Comparison of ENCODE assay signal across 8 cellular contexts in genomic region chr15:70091649-70092461, GRCh38. TPM values are rescaled to one million over a fixed set of nuclear protein-coding genes. Genes with fewer than 3 reads are reported as not detected.
DNase-seq lines count a peak whose midpoint lies in the region; ATAC-seq, FAIRE-seq and TF ChIP-seq lines count a peak whose summit lies in the region.

No MANE protein-coding gene starts in this region.

- no peak overlapping the region for H3K27ac ChIP-seq in HepG2 (ENCODE audit: extremely low read length, insufficient read depth, low read length)

- peaks cover 87% of the 10 kb centered on the region for H4K20me1 ChIP-seq in HepG2 (ENCODE audit: insufficient read depth, low read length)

- H3K4me1 Mint-ChIP-seq in activated CD4-positive, alpha-beta T cell treated with anti-CD3 and anti-CD28 coated beads, Interleukin-2, amount 10 ng/mL, durations not matched to agents 7 days and 5 days: peaks cover 76% of the 10 kb centered on the region

- H3K9ac ChIP-seq in HepG2 (ENCODE audit: insufficient read depth, low read depth, low read length): no peak overlapping the region

- CTCF ChIA-PET in activated CD4-positive, alpha-beta T cell treated with anti-CD3 and anti-CD28 coated beads, Interleukin-2, amount 10 ng/mL, durations not matched to agents 7 days and 5 days (lab: Charles Lee): interaction anchor here (0.6 to 2.4 kb wide), 4 partner anchors 9 to 629 kb away, joined by 3 to 11 read pairs (median 4); no protein-coding TSS in a partner anchor
- CTCF ChIA-PET in HepG2 (lab: Yijun Ruan, JAX; ENCODE audit: low intra/inter-chr PET ratio, low total read pairs): no interaction called here

- no peak for TF ChIP-seq RAD21 in HepG2 (CRISPR knock-in tag; IDR thresholded peaks at IDR 0.05)

- no peaks in the 10 kb centered on the region for H3K9me3 Mint-ChIP-seq in activated CD4-positive, alpha-beta T cell treated with anti-CD3 and anti-CD28 coated beads, Interleukin-2, amount 10 ng/mL, durations not matched to agents 7 days and 5 days

- WGBS in HepG2 (ENCODE audit: low lambda C conversion rate): 64% methylated on average over 12 of the region's 12 CpGs

- no peaks in the 10 kb centered on the region for H3K27me3 Mint-ChIP-seq in activated CD4-positive, alpha-beta T cell treated with anti-CD3 and anti-CD28 coated beads, Interleukin-2, amount 10 ng/mL, durations not matched to agents 7 days and 5 days

- TF ChIP-seq CTCF in BE2C (IDR thresholded peaks at IDR 0.05; ENCODE audit: low read depth, low read length): no peak
- 0 out of 2 replicates have a peak, but pooled peaks have one; percentile 3 for TF ChIP-seq CTCF in HepG2 (CRISPR knock-in tag; IDR thresholded peaks at IDR 0.05)

- H3K9me3 ChIP-seq in BE2C (no peaks in the 10 kb centered on the region), HepG2 (ENCODE audit: low read length) (no peaks in the 10 kb centered on the region)

- H3K36me3 ChIP-seq in BE2C (peaks cover 58% of the 10 kb centered on the region), HepG2 (replicated peaks in 1 of 2; ENCODE audit: control insufficient read depth in 1 of 2, insufficient read depth in 2 of 2, low read length in 2 of 2) (peaks cover 15 to 40% of the 10 kb centered on the region in 2 experiments; a peak in 4 of 5 replicates)

- in situ Hi-C loops in HepG2 (cut with HindIII; ENCODE audit: extremely low pct_ligation_motif_present, low pct_unique_long_range_greater_than_20kb): loop anchor here (25.0 kb wide), 1 partner anchor 630 kb away; the partner anchor contains the start of gene RPLP1

- H3K36me3 Mint-ChIP-seq in activated CD4-positive, alpha-beta T cell treated with anti-CD3 and anti-CD28 coated beads, Interleukin-2, amount 10 ng/mL, durations not matched to agents 7 days and 5 days (ENCODE audit: low read depth): peaks cover 79% of the 10 kb centered on the region

- H3K27me3 ChIP-seq in BE2C (no peaks in the 10 kb centered on the region), HepG2 (ENCODE audit: control insufficient read depth in 1 of 2, insufficient read depth in 2 of 2, low read length in 2 of 2) (no peaks in the 10 kb centered on the region)

- H3K27ac Mint-ChIP-seq in activated CD4-positive, alpha-beta T cell treated with anti-CD3 and anti-CD28 coated beads, Interleukin-2, amount 10 ng/mL, durations not matched to agents 7 days and 5 days: no peak overlapping the region

- H2AFZ ChIP-seq in HepG2 (ENCODE audit: low read length): no peak overlapping the region

- no peak for TF ChIP-seq EP300 in HepG2 (IDR thresholded peaks at IDR 0.05; ENCODE audit: low read depth in 2 of 2, low read length in 2 of 2)
- TF ChIP-seq EP300 in HepG2 (CRISPR knock-in tag; IDR thresholded peaks at IDR 0.05; ENCODE audit: borderline replicate concordance): 0 out of 2 replicates have a peak, but pooled peaks have one; percentile 37

- FAIRE-seq in HepG2 (lab: Jason Lieb, UNC): peak; percentile 54

- POLR2A ChIA-PET in activated CD4-positive, alpha-beta T cell treated with anti-CD3 and anti-CD28 coated beads, Interleukin-2, amount 10 ng/mL, durations not matched to agents 7 days and 5 days (lab: Charles Lee): no interaction called here
- POLR2A ChIA-PET in HepG2 (lab: Yijun Ruan, JAX): interaction anchor here (0.6 to 12.3 kb wide), 3 partner anchors 8 to 19 kb away, joined by 3 to 152 read pairs (median 3); no protein-coding TSS in a partner anchor

- H3K4me3 ChIP-seq in BE2C (ENCODE audit: low read depth, low read length) (peak overlapping the region; percentile 38), HepG2 (replicated peaks in 1 of 3; ENCODE audit: insufficient read depth in 1 of 3, low read depth in 2 of 3, low read length in 3 of 3) (peak overlapping the region in 1 of 3 experiments; percentile 19; a peak in 1 of 6 replicates)

- intact Hi-C loops in HepG2 (cut with micrococcal nuclease; ENCODE audit: unreplicated experiment): no loop called here

- DNase-seq in BE2C (peak; percentile 57), NCI-H1105 (lab: John Stamatoyannopoulos, UW) (peak; percentile 87), HepG2 (ENCODE audit: low spot score) (peak; percentile 60), GM19238 (ENCODE audit: insufficient read length, low spot score) (no peak)
- DNase-seq in activated CD4-positive, alpha-beta T cell treated with anti-CD3 and anti-CD28 coated beads, Interleukin-2, amount 10 ng/mL, durations not matched to agents 7 days and 5 days: peak; percentile 20

- H3K4me1 ChIP-seq in BE2C: peaks cover 35% of the 10 kb centered on the region
- peaks cover 69% of the 10 kb centered on the region for H3K4me1 ChIP-seq in HepG2 (ENCODE audit: insufficient read depth, low read length)

- H3K79me2 ChIP-seq in HepG2 (ENCODE audit: insufficient read depth, low read length): peaks cover 58% of the 10 kb centered on the region

- TF ChIP-seq POLR2A in HepG2 (IDR thresholded peaks at IDR 0.05; ENCODE audit: insufficient read depth in 1 of 2, low read depth in 2 of 2, low read length in 2 of 2): no peak

- no TSS peak for BruUV-seq in HepG2 (replicated peaks; lab: Mats Ljungman, UMichigan)

- H3K4me3 Mint-ChIP-seq in activated CD4-positive, alpha-beta T cell treated with anti-CD3 and anti-CD28 coated beads, Interleukin-2, amount 10 ng/mL, durations not matched to agents 7 days and 5 days: peak overlapping the region; percentile 9

- H3K4me2 ChIP-seq in HepG2 (ENCODE audit: low read depth, low read length): peak overlapping the region; percentile 96

- ATAC-seq in HepG2 (peak; percentile 30), GM21786 (IDR thresholded peaks at IDR 0.05; ENCODE audit: unreplicated experiment) (no peak), HG03039 (IDR thresholded peaks at IDR 0.05; ENCODE audit: unreplicated experiment) (no peak), GM19467 (IDR thresholded peaks at IDR 0.05; ENCODE audit: unreplicated experiment) (no peak)

TF ChIP-seq in HepG2, 621 proteins besides CTCF, POLR2A, EP300 and RAD21 (continues in another document):
- TF ChIP-seq HDAC1 (CRISPR knock-in tag; IDR thresholded peaks at IDR 0.05) (no peak), TOE1 (CRISPR knock-in tag; IDR thresholded peaks at IDR 0.05) (no peak), TOPORS (CRISPR knock-in tag; IDR thresholded peaks at IDR 0.05) (no peak), ZNF629 (CRISPR knock-in tag; conservative IDR thresholded peaks at IDR 0.05) (no peak), SAP130 (CRISPR knock-in tag; IDR thresholded peaks at IDR 0.05; ENCODE audit: low read depth) (peak; percentile 40), PHF21A (CRISPR knock-in tag; IDR thresholded peaks at IDR 0.05) (0 out of 2 replicates have a peak, but pooled peaks have one; percentile 21), ZUFSP (CRISPR knock-in tag; IDR thresholded peaks at IDR 0.05; ENCODE audit: borderline replicate concordance) (no peak), ZBTB3 (CRISPR knock-in tag; IDR thresholded peaks at IDR 0.05; ENCODE audit: borderline replicate concordance, low read depth) (no peak), ISL2 (CRISPR knock-in tag; IDR thresholded peaks at IDR 0.05) (no peak), MXD1 (CRISPR knock-in tag; IDR thresholded peaks at IDR 0.05) (no peak), ZNF550 (CRISPR knock-in tag; IDR thresholded peaks at IDR 0.05; ENCODE audit: borderline replicate concordance) (no peak), FOXK1 (CRISPR knock-in tag; IDR thresholded peaks at IDR 0.05; ENCODE audit: borderline replicate concordance, low read depth) (no peak)

RNA-seq across cellular contexts. Expression of gene TLE3, which starts 5.9 kb away (rescaled TPM):
- polyA plus RNA-seq in BE2C (2012; ENCODE audit: insufficient read depth, insufficient read length, low read depth): 57.2 TPM
- 10 to 100 TPM; 66.6 to 82.3 TPM for total RNA-seq in activated CD4-positive, alpha-beta T cell treated with anti-CD3 and anti-CD28 coated beads, Interleukin-2, amount 10 ng/mL, durations not matched to agents 7 days and 5 days
- 11.9 TPM in 2 replicates for total RNA-seq in HepG2 (2016; rRNA removed; fragmentation: Illumina TruSeq; extraction: Trizol)
- total RNA-seq in HepG2 (2016; cell fraction: cytosol; rRNA removed; fragmentation: Illumina TruSeq; extraction: Trizol; ENCODE audit: low read depth): 4.3 and 4.6 TPM in 2 replicates
- 11.3 and 13.4 TPM in 2 replicates for total RNA-seq in HepG2 (2016; cell fraction: insoluble cytoplasmic fraction; rRNA removed; fragmentation: Illumina TruSeq; extraction: Trizol)
- total RNA-seq in HepG2 (2016; cell fraction: membrane; rRNA removed; fragmentation: Illumina TruSeq; extraction: Trizol): 6.8 and 8.2 TPM in 2 replicates
- total RNA-seq in HepG2 (2016; cell fraction: nucleus; rRNA removed; fragmentation: Illumina TruSeq; extraction: Trizol): 17.8 and 18.8 TPM in 2 replicates
- 10.8 and 13.8 TPM in 2 replicates for polyA plus RNA-seq in HepG2 (2011; rRNA removed)
- polyA plus RNA-seq in HepG2 (2011; cell fraction: cytosol; rRNA removed): 7.1 and 8.6 TPM in 2 replicates
- polyA plus RNA-seq in HepG2 (2011; cell fraction: nucleus; rRNA removed): 48.8 and 69.4 TPM in 2 replicates
- polyA plus RNA-seq in HepG2 (2012): 21.9 and 27.0 TPM in 2 replicates
- polyA plus RNA-seq in HepG2 (2016; cell fraction: cytosol; fragmentation: Illumina TruSeq; extraction: Trizol; ENCODE audit: low read depth): 0.89 and 1.1 TPM in 2 replicates
- polyA plus RNA-seq in HepG2 (2016; cell fraction: insoluble cytoplasmic fraction; fragmentation: Illumina TruSeq; extraction: Trizol; ENCODE audit: low read depth): 11.5 and 15.8 TPM in 2 replicates
- polyA plus RNA-seq in HepG2 (2016; cell fraction: membrane; fragmentation: Illumina TruSeq; extraction: Trizol; ENCODE audit: low read depth): 2.4 and 4.2 TPM in 2 replicates
- polyA plus RNA-seq in HepG2 (2016; cell fraction: nucleus; fragmentation: Illumina TruSeq; extraction: Trizol; ENCODE audit: insufficient read depth, low read depth): 22.7 and 23.0 TPM in 2 replicates
- polyA minus RNA-seq in HepG2 (2011; rRNA and poly(A)+ RNA removed; ENCODE audit: low replicate concordance): 51.1 and 121 TPM in 2 replicates
- 16.1 and 16.6 TPM in 2 replicates for polyA minus RNA-seq in HepG2 (2011; cell fraction: cytosol; rRNA and poly(A)+ RNA removed)
- 57.1 and 60.3 TPM in 2 replicates for polyA minus RNA-seq in HepG2 (2011; cell fraction: nucleus; rRNA and poly(A)+ RNA removed)
